In the genomic region with DNA sequence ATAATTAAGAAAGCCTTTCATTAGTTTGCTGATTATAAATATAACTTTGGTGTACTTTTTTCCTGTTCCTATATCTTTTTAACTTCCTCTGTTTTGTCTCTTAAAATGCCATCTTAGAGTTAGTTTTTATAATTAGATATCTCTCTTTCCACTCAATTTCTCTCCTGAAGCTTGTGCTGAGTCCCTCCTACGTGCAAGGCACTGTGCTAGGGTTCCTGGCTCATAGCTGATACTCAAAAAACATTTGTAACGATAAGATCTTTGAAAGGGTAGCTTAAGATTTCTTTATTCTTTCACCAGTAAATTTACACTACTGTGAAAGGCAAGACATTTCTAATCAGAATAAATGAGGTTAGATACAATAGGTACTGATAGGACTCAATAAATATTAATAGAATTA, we compare ENCODE assay signal across 21 cellular contexts.
"Had no signal": no experiment of that assay in that cellular context is flagged by ENCODE, and none has a peak within 500 bp of the region (broad histone marks: within the 10 kb centered on the region; RNA-seq: fewer than 3 reads in every experiment).

No MANE protein-coding gene starts in this region.

- H3K36me3 ChIP-seq: ascending aorta, breast epithelium had no signal

- H3K27me3 ChIP-seq: ascending aorta, breast epithelium had no signal

- DNase-seq: activated CD4-positive, alpha-beta T cell treated with anti-CD3 and anti-CD28 coated beads, Interleukin-2, amount 10 ng/mL, durations not matched to agents 24 days and 14 days; activated CD4-positive, alpha-beta T cell treated with anti-CD3 and anti-CD28 coated beads, Interleukin-2, amount 50 U/mL, for 4 hours; activated CD8-positive, alpha-beta T cell treated with anti-CD3 and anti-CD28 coated beads for 36 hours; activated gamma-delta T cell; activated naive CD4-positive, alpha-beta T cell treated with Interleukin-2 at 50 U/mL for 16 hours; activated naive CD8-positive, alpha-beta T cell treated with anti-CD3 and anti-CD28 coated beads, Interleukin-2, amount 10 ng/mL, durations not matched to agents 7 days and 5 days; activated T-cell treated with anti-CD3 and anti-CD28 coated beads, Interleukin-2, amount 50 U/mL, for 1 hour; amygdala; NCI-H1105; NCI-H1417 treated with DMSO at 0.1 percent for 48 hours; NCI-H345; NCI-H524 treated with DMSO at 0.1 percent for 48 hours; PC-3; SIG-M5; T1000 had no signal

- H3K27ac Mint-ChIP-seq: activated CD4-positive, alpha-beta T cell treated with anti-CD3 and anti-CD28 coated beads, Interleukin-2, amount 10 ng/mL, durations not matched to agents 24 days and 14 days; activated CD8-positive, alpha-beta T cell treated with anti-CD3 and anti-CD28 coated beads for 36 hours; activated naive CD4-positive, alpha-beta T cell treated with anti-CD3 and anti-CD28 coated beads, Interleukin-2, amount 50 U/mL, for 24 hours; activated naive CD8-positive, alpha-beta T cell treated with anti-CD3 and anti-CD28 coated beads, Interleukin-2, amount 10 ng/mL, durations not matched to agents 7 days and 5 days; activated T-helper 2 cell treated with anti-CD3 and anti-CD28 coated beads, Interferon-gamma antibody, Interleukin-2, Interleukin-4, amounts not matched to agents 10 μg/mL and 5 μg/mL and 100 μg/mL, durations not matched to agents 14 hours and 24 hours and 36 hours had no signal

- H3K27ac ChIP-seq: ascending aorta, breast epithelium, RWPE1 had no signal

- H3K4me3 Mint-ChIP-seq: activated CD4-positive, alpha-beta T cell treated with anti-CD3 and anti-CD28 coated beads, Interleukin-2, amount 10 ng/mL, durations not matched to agents 24 days and 14 days; activated CD8-positive, alpha-beta T cell treated with anti-CD3 and anti-CD28 coated beads for 36 hours; activated naive CD4-positive, alpha-beta T cell treated with anti-CD3 and anti-CD28 coated beads, Interleukin-2, amount 50 U/mL, for 24 hours; activated naive CD8-positive, alpha-beta T cell treated with anti-CD3 and anti-CD28 coated beads, Interleukin-2, amount 10 ng/mL, durations not matched to agents 7 days and 5 days had no signal

- H3K36me3 Mint-ChIP-seq: activated naive CD4-positive, alpha-beta T cell treated with anti-CD3 and anti-CD28 coated beads, Interleukin-2, amount 50 U/mL, for 24 hours; activated naive CD8-positive, alpha-beta T cell treated with anti-CD3 and anti-CD28 coated beads, Interleukin-2, amount 10 ng/mL, durations not matched to agents 7 days and 5 days had no signal

- H3K9me3 Mint-ChIP-seq: activated CD4-positive, alpha-beta T cell treated with anti-CD3 and anti-CD28 coated beads, Interleukin-2, amount 10 ng/mL, durations not matched to agents 24 days and 14 days; activated CD8-positive, alpha-beta T cell treated with anti-CD3 and anti-CD28 coated beads for 36 hours; activated naive CD4-positive, alpha-beta T cell treated with anti-CD3 and anti-CD28 coated beads, Interleukin-2, amount 50 U/mL, for 24 hours; activated naive CD8-positive, alpha-beta T cell treated with anti-CD3 and anti-CD28 coated beads, Interleukin-2, amount 10 ng/mL, durations not matched to agents 7 days and 5 days; activated T-helper 2 cell treated with anti-CD3 and anti-CD28 coated beads, Interferon-gamma antibody, Interleukin-2, Interleukin-4, amounts not matched to agents 10 μg/mL and 5 μg/mL and 100 μg/mL, durations not matched to agents 14 hours and 24 hours and 36 hours had no signal

- H3K4me1 ChIP-seq: ascending aorta, breast epithelium had no signal

- H3K4me3 ChIP-seq: ascending aorta, breast epithelium, K562 had no signal

- H3K9me3 ChIP-seq: ascending aorta, breast epithelium had no signal

- H3K4me1 Mint-ChIP-seq: activated CD4-positive, alpha-beta T cell treated with anti-CD3 and anti-CD28 coated beads, Interleukin-2, amount 10 ng/mL, durations not matched to agents 24 days and 14 days; activated naive CD4-positive, alpha-beta T cell treated with anti-CD3 and anti-CD28 coated beads, Interleukin-2, amount 50 U/mL, for 24 hours; activated naive CD8-positive, alpha-beta T cell treated with anti-CD3 and anti-CD28 coated beads, Interleukin-2, amount 10 ng/mL, durations not matched to agents 7 days and 5 days had no signal
